Comparison of ENCODE assay signal across 1 cellular context in genomic region chr6:2885967-2886731, GRCh38.
TF ChIP-seq lines count a peak whose summit lies in the region.

No MANE protein-coding gene starts in this region.

TF ChIP-seq in IMR-90, 13 proteins besides CTCF, POLR2A, EP300 and RAD21:
- TF ChIP-seq MXI1 (IDR thresholded peaks at IDR 0.05; ENCODE audit: borderline replicate concordance, low read depth, low read length) (no peak), CEBPB (IDR thresholded peaks at IDR 0.05; ENCODE audit: low read depth, low read length) (peak; percentile 71)
